11 cellular contexts compared by ENCODE assay signal in the genomic region with DNA sequence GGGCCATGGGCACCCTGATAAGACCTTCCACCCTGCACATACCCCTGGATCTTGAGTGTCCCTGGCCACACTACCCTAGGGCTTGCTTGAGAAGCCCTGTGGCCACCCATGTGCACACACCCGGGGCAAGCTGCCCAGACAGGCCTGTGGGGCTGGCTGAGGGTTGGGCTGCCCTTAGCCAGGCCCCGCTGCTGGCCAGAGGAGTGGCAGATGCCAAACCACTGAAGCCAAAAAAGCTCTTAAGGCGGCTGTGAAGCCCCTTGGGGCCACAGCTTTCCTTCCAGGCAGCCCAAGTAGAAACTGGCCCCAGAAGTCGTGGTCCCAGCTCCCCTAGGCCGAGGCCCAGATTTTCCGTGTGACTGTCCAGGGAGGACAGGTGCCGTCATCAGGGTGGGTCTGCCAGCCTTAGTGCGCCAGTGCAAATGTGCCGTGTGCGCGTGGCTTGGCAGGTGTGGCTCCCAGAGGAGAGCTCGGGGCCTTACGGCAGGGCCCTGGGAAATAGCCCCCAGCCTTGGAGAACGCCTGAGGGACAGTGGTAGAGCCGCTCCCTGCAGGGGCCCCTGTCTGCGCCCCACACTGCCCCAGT. TPM values are rescaled to one million over a fixed set of nuclear protein-coding genes. Genes with fewer than 3 reads are reported as not detected.
DNase-seq lines count a peak whose midpoint lies in the region; ATAC-seq and TF ChIP-seq lines count a peak whose summit lies in the region.
"Had no signal": no experiment of that assay in that cellular context is flagged by ENCODE, and none has a peak within 500 bp of the region (broad histone marks: within the 10 kb centered on the region; RNA-seq: fewer than 3 reads in every experiment).

No MANE protein-coding gene starts in this region.

- no peak for ATAC-seq in GM21619 (IDR thresholded peaks at IDR 0.05; ENCODE audit: unreplicated experiment)
- ATAC-seq: CD8-positive, alpha-beta T cell had no signal

- H3K27me3 ChIP-seq in MG63 = no peaks in the 10 kb centered on the region
- H3K27me3 ChIP-seq in tibial artery = no peaks in the 10 kb centered on the region

- peak overlapping the region; percentile 12 to 27 for H3K27ac ChIP-seq in tibial artery

- H3K4me1 ChIP-seq in tibial artery = peaks cover 0 to 57% (median 31%) of the 10 kb centered on the region in 4 donors

- H3K9me3 ChIP-seq in MG63 = no peaks in the 10 kb centered on the region
- no peaks in the 10 kb centered on the region for H3K9me3 ChIP-seq in tibial artery

- H3K4me3 ChIP-seq in MG63 (no peak overlapping the region), tibial artery (no peak overlapping the region)
- H3K4me3 ChIP-seq: lung had no signal

- no peak for TF ChIP-seq CTCF in tibial artery (IDR thresholded peaks at IDR 0.05)

- DNase-seq in MG63 = peak; percentile 68
- DNase-seq in fibroblast of gingiva (ENCODE audit: low read depth) = peak; percentile 66
- peak; percentile 42 for DNase-seq in midbrain (lab: John Stamatoyannopoulos, UW)
- peak in 1 of 2 donors; percentile 70 for DNase-seq in tibial artery
- no peak for DNase-seq in stimulated activated CD4-positive, alpha-beta T cell treated with anti-CD3 and anti-CD28 coated beads, Interleukin-12 subunit alpha, Interleukin-12 subunit beta, amount 100 ng/mL, for 4 hours
- no peak for DNase-seq in GM19240 (ENCODE audit: insufficient read length, low spot score)
- DNase-seq: CD8-positive, alpha-beta T cell; NCI-H146; SW 1271 had no signal

- peaks cover 48% of the 10 kb centered on the region for H3K36me3 ChIP-seq in MG63
- H3K36me3 ChIP-seq in tibial artery = peaks cover 10 to 24% (median 13%) of the 10 kb centered on the region in 3 donors

- intact Hi-C loops in tibial artery (cut with DNase I; ENCODE audit: low total_unique reads) = no loop called here

RNA-seq across cellular contexts. Expression of a gene that starts 14.8 kb away (rescaled TPM):
- 21.2 and 42.1 TPM in 2 replicates for total RNA-seq in MG63 (2014; rRNA removed; shearing (Covaris generic); ENCODE audit: low replicate concordance)

Comparison
In these comparisons a context has a peak if more than half of its experiments do, and no peak if none do; other contexts are left out.
1. DNase-seq: peak in MG63 (single experiment), fibroblast of gingiva (single experiment) and midbrain (single experiment); none in stimulated activated CD4-positive, alpha-beta T cell treated with anti-CD3 and anti-CD28 coated beads, Interleukin-12 subunit alpha, Interleukin-12 subunit beta, amount 100 ng/mL, for 4 hours (single experiment) and GM19240 (single experiment).